In genomic region chr14:90491221-90491867, GRCh38 we compare ENCODE assay signal across 1 cellular context.
TF ChIP-seq lines count a peak whose summit lies in the region.

No MANE protein-coding gene starts in this region.

TF ChIP-seq in GM23338, 12 proteins besides CTCF, POLR2A, EP300 and RAD21 (continued from another document):
- TF ChIP-seq ZNF462 (CRISPR knock-in tag; IDR thresholded peaks at IDR 0.05) = no peak
- no peak for TF ChIP-seq POLR2AphosphoS5 (IDR thresholded peaks at IDR 0.05; ENCODE audit: low read depth)
- no peak for TF ChIP-seq JUNB (IDR thresholded peaks at IDR 0.05; ENCODE audit: unreplicated experiment)
- no peak for TF ChIP-seq ETS1 (IDR thresholded peaks at IDR 0.05)
- TF ChIP-seq NANOG (IDR thresholded peaks at IDR 0.05; ENCODE audit: borderline replicate concordance) = no peak
- no peak for TF ChIP-seq STAT1 (IDR thresholded peaks at IDR 0.05; ENCODE audit: unreplicated experiment)
- TF ChIP-seq CREB1 (CRISPR knock-in tag; IDR thresholded peaks at IDR 0.05; ENCODE audit: low read depth) = no peak
